Comparison of ENCODE assay signal across 23 cellular contexts in genomic region chr3:161500057-161500836, GRCh38. TPM values are rescaled to one million over a fixed set of nuclear protein-coding genes. Genes with fewer than 3 reads are reported as not detected.
A peak's percentile ranks its signal among the peaks of the same experiment; 100 is the strongest.
DNase-seq lines count a peak whose midpoint lies in the region; ATAC-seq, FAIRE-seq and TF ChIP-seq lines count a peak whose summit lies in the region.
"Had no signal": no experiment of that assay in that cellular context is flagged by ENCODE, and none has a peak within 500 bp of the region (broad histone marks: within the 10 kb centered on the region; RNA-seq: fewer than 3 reads in every experiment).

No MANE protein-coding gene starts in this region.

- peak; percentile 73 for ATAC-seq in RWPE2 (ENCODE audit: low read depth)
- ATAC-seq in sciatic nerve, result no peak
- no peak for ATAC-seq in GM18498 (IDR thresholded peaks at IDR 0.05; ENCODE audit: unreplicated experiment)
- ATAC-seq: foreskin keratinocyte; stimulated activated naive CD8-positive, alpha-beta T cell treated with anti-CD3 and anti-CD28 coated beads, Interleukin-15, Interleukin-2, amounts not matched to agents 100 U/mL and 50 U/mL, for 24 hours had no signal

- H3K27ac ChIP-seq in RWPE2 (ENCODE audit: poor library complexity, severe bottlenecking), result no peak overlapping the region
- H3K27ac ChIP-seq: foreskin keratinocyte, lower lobe of right lung, transverse colon had no signal

- DNase-seq in HT-29 (ENCODE audit: low spot score) (peak; percentile 37), RWPE2 (ENCODE audit: low spot score) (no peak), renal cortical epithelial cell (ENCODE audit: low read depth) (peak; percentile 93), NCI-H2081 (lab: John Stamatoyannopoulos, UW) (no peak), sciatic nerve (ENCODE audit: low spot score) (no peak), OCI-M2 (lab: John Stamatoyannopoulos, UW; ENCODE audit: unreplicated experiment) (no peak)
- DNase-seq: activated CD8-positive, alpha-beta memory T cell treated with anti-CD3 and anti-CD28 coated beads for 24 hours; activated T-cell treated with anti-CD3 and anti-CD28 coated beads, Interleukin-2, amount 50 U/mL, for 48 hours; HFFc6; lower lobe of right lung; NCI-H1092; NCI-H2029 treated with DMSO at 0.1 percent for 48 hours; stimulated activated naive CD8-positive, alpha-beta T cell treated with anti-CD3 and anti-CD28 coated beads, Interleukin-15, Interleukin-2, amounts not matched to agents 100 U/mL and 50 U/mL, for 24 hours; transverse colon had no signal

- no peaks in the 10 kb centered on the region for H3K36me3 ChIP-seq in RWPE2 (ENCODE audit: low read depth)
- H3K36me3 ChIP-seq: lower lobe of right lung, transverse colon had no signal

- intact Hi-C loops in sciatic nerve (cut with DNase I), result no loop called here

- no peak for TF ChIP-seq CTCF in RWPE2 (IDR thresholded peaks at IDR 0.05; ENCODE audit: poor library complexity, severe bottlenecking)

- no peaks in the 10 kb centered on the region for H3K27me3 ChIP-seq in RWPE2 (ENCODE audit: insufficient read depth, poor library complexity, severe bottlenecking)
- H3K27me3 ChIP-seq: foreskin keratinocyte, transverse colon had no signal

- no peak overlapping the region for H3K4me3 ChIP-seq in RWPE2 (ENCODE audit: severe bottlenecking)
- H3K4me3 ChIP-seq: lower lobe of right lung, transverse colon had no signal

- no peaks in the 10 kb centered on the region for H3K4me1 ChIP-seq in RWPE2 (ENCODE audit: insufficient read depth, poor library complexity, severe bottlenecking)
- H3K4me1 ChIP-seq: foreskin keratinocyte, transverse colon had no signal

- no peaks in the 10 kb centered on the region for H3K9me3 ChIP-seq in RWPE2 (ENCODE audit: severe bottlenecking)
- H3K9me3 ChIP-seq: lower lobe of right lung had no signal

- FAIRE-seq in islet of Langerhans (lab: Jason Lieb, UNC), result peak; percentile 88
- FAIRE-seq: colon, endometrium had no signal

RNA-seq across cellular contexts. Expression of gene OTOL1, which starts 3.6 kb away (rescaled TPM):
- not detected in 2 replicates for total RNA-seq in HT-29 (2014; rRNA removed; shearing (Covaris generic))
- not detected in 2 replicates for total RNA-seq in renal cortical epithelial cell
- not detected for total RNA-seq in sciatic nerve
- total RNA-seq: foreskin keratinocyte, HFFc6, lower lobe of right lung, myocyte, NCI-H460, OCI-LY7, osteocyte, transverse colon had no signal

Comparison
In these comparisons a context has a peak if more than half of its experiments do, and no peak if none do; other contexts are left out.
1. DNase-seq: peak in HT-29 (single experiment) and renal cortical epithelial cell (single experiment); none in RWPE2 (single experiment), NCI-H2081 (0 of 2), sciatic nerve (single experiment) and OCI-M2 (single experiment).